In the genomic region with DNA sequence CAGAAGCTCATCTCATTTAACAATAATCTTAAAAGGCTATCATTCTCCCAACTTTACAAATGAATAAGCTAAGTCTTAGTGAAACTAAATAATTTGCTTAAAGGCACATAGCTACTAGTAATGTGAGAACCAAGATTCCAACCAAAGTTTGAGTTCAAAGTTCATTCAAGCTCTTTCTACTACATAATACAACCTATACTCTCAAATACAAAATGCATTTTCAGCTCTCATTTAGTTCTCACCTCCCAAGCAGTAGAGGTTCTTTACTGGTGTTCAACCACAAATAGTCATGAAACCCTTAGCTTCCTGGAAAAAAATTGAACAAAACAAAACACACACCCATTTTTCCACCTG, we compare ENCODE assay signal across 1 cellular context.
TF ChIP-seq lines count a peak whose summit lies in the region.

No MANE protein-coding gene starts in this region.

TF ChIP-seq in GM12878, 131 proteins besides CTCF, POLR2A, EP300 and RAD21 (continued from another document):
- TF ChIP-seq, protein P1, sequence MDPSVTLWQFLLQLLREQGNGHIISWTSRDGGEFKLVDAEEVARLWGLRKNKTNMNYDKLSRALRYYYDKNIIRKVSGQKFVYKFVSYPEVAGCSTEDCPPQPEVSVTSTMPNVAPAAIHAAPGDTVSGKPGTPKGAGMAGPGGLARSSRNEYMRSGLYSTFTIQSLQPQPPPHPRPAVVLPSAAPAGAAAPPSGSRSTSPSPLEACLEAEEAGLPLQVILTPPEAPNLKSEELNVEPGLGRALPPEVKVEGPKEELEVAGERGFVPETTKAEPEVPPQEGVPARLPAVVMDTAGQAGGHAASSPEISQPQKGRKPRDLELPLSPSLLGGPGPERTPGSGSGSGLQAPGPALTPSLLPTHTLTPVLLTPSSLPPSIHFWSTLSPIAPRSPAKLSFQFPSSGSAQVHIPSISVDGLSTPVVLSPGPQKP (IDR thresholded peaks at IDR 0.05; ENCODE audit: low read depth, low read length) = no peak
